Comparison of ENCODE assay signal across 1 cellular context in the genomic region with DNA sequence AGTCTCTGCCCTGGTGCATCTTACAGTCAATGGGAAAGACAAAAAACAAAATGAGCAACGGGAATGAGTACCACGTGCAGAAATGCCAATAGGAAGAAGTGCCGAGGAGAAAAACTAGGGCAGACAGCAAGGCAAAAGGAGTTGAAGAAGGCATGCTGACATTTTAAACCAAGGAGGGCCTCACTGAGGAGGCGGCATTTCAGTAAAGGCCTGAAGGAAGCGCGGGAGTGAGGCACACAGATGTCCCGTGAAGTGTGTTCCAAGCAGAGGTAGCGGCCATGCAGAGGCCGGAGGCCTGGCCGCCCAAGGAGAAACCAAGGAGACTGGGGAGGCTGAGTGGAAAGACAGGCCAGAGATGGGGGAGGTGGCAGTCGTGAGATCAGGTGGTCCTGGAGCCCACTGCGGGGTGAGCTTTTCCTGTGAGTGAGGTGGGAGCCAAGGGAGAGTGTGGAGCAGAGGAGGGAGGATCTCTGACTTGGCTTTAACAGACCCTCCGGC.
TF ChIP-seq lines count a peak whose summit lies in the region.

No MANE protein-coding gene starts in this region.

TF ChIP-seq in K562, 482 proteins besides CTCF, POLR2A, EP300 and RAD21 (continued from another document):
- no peak for TF ChIP-seq KHSRP (IDR thresholded peaks at IDR 0.05)
- no peak for TF ChIP-seq HDAC3 (IDR thresholded peaks at IDR 0.05; ENCODE audit: borderline replicate concordance, partially characterized antibody)
- TF ChIP-seq ZBTB7A (IDR thresholded peaks at IDR 0.05; ENCODE audit: borderline replicate concordance, control insufficient read depth, low read depth, low read length): peak; percentile 10; the same call in 1 of the 2 replicates
- TF ChIP-seq ZKSCAN8 (CRISPR knock-in tag; IDR thresholded peaks at IDR 0.05): no peak
- no peak for TF ChIP-seq FOXA1 (IDR thresholded peaks at IDR 0.05; ENCODE audit: borderline replicate concordance)
- TF ChIP-seq ZC3H11A (IDR thresholded peaks at IDR 0.05; ENCODE audit: low read depth, low read length): no peak
- TF ChIP-seq CCNT2 (IDR thresholded peaks at IDR 0.05; ENCODE audit: borderline replicate concordance, extremely low read depth, insufficient read length, low read depth, low read length): no peak
- TF ChIP-seq HDAC6 (IDR thresholded peaks at IDR 0.05; ENCODE audit: low read depth, low read length): no peak
- TF ChIP-seq ZNF75A (CRISPR knock-in tag; IDR thresholded peaks at IDR 0.05): no peak
- no peak for TF ChIP-seq ETS2 (tag; IDR thresholded peaks at IDR 0.05; ENCODE audit: borderline replicate concordance, poor library complexity, severe bottlenecking)
- no peak for TF ChIP-seq NELFE (IDR thresholded peaks at IDR 0.05; ENCODE audit: insufficient read depth, insufficient read length)
TF ChIP-seq in K562: peak in this region for 2.
